14 cellular contexts compared by ENCODE assay signal in the genomic region with DNA sequence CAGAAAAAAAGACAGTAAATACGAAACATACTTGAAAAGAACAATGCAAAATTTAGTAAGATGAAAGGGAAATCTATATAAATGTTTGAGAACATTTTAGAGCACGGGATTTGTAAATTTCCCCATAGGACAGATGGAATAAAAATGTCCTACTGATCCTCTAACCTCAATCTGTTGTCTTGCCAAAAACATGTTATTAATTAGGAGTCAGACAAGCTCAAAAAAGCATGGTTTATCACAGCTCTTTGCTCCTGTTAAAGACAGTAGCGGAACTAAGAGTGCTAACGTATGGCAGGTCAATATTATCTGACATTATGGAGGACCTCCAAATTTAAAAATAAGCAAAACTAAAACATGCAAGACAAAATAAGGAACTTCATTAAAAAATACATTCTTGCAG. TPM values are rescaled to one million over a fixed set of nuclear protein-coding genes. Genes with fewer than 3 reads are reported as not detected.
A peak's percentile ranks its signal among the peaks of the same experiment; 100 is the strongest.
DNase-seq lines count a peak whose midpoint lies in the region; ATAC-seq and TF ChIP-seq lines count a peak whose summit lies in the region.
"Had no signal": no experiment of that assay in that cellular context is flagged by ENCODE, and none has a peak within 500 bp of the region (broad histone marks: within the 10 kb centered on the region; RNA-seq: fewer than 3 reads in every experiment).

No MANE protein-coding gene starts in this region.

- H3K79me2 ChIP-seq in H9 (ENCODE audit: insufficient read depth, low read length), result no peaks in the 10 kb centered on the region

- H3K4me1 Mint-ChIP-seq in CD4-positive, alpha-beta T cell (ENCODE audit: low read depth), result no peaks in the 10 kb centered on the region
- H3K4me1 Mint-ChIP-seq in H9 (peaks cover 16 to 19% of the 10 kb centered on the region in 2 experiments), chondrocyte (ENCODE audit: low read depth) (peaks cover 60% of the 10 kb centered on the region)

- POLR2A ChIA-PET in CD4-positive, alpha-beta T cell (lab: Charles Lee), result no interaction called here

- H3K4me1 ChIP-seq in H9 (ENCODE audit: insufficient read depth, low read length) (no peaks in the 10 kb centered on the region), neutrophil (ENCODE audit: control insufficient read depth in 1 of 2, insufficient read depth in 1 of 2, low read depth in 1 of 2, low read length in 1 of 2) (peaks cover 17 to 23% of the 10 kb centered on the region in 2 experiments)

- peaks cover 47% of the 10 kb centered on the region for H3K36me3 ChIP-seq in neutrophil

- no peak for DNase-seq in CD4-positive, alpha-beta T cell
- DNase-seq in H9 (no peak), chondrocyte (ENCODE audit: low spot score) (no peak), NCI-H128 (lab: John Stamatoyannopoulos, UW; ENCODE audit: unreplicated experiment) (no peak)
- DNase-seq in central memory CD4-positive, alpha-beta T cell, result no peak
- DNase-seq: MG63, NCI-H1105, NCI-H187, NCI-H446 treated with DMSO at 0.1 percent for 48 hours, NCI-H774, PC-9 had no signal

- no peaks in the 10 kb centered on the region for H3K79me1 ChIP-seq in H9 (ENCODE audit: insufficient read depth, low read depth, low read length, poor library complexity, severe bottlenecking)

- ATAC-seq in CD4-positive, alpha-beta T cell (ENCODE audit: poor library complexity), result no peak
- no peak for ATAC-seq in HG03469 (IDR thresholded peaks at IDR 0.05; ENCODE audit: unreplicated experiment)
- ATAC-seq in GM21381 (IDR thresholded peaks at IDR 0.05; ENCODE audit: unreplicated experiment), result no peak

- no CpG with 5 or more reads among the region's 4 CpGs for WGBS in H9 (ENCODE audit: extremely low coverage, insufficient read length, low lambda C conversion rate)

- H3K56ac ChIP-seq in H9 (ENCODE audit: insufficient read length, low read depth, low read length), result no peak overlapping the region

- H3K27me3 Mint-ChIP-seq in CD4-positive, alpha-beta T cell, result no peaks in the 10 kb centered on the region
- H3K27me3 Mint-ChIP-seq in H9 (ENCODE audit: low read depth) (no peaks in the 10 kb centered on the region), chondrocyte (ENCODE audit: low read depth) (no peaks in the 10 kb centered on the region)

- CTCF ChIA-PET in CD4-positive, alpha-beta T cell (lab: Charles Lee), result no interaction called here

- no peak overlapping the region for H4K8ac ChIP-seq in H9 (replicated peaks; ENCODE audit: insufficient read length, low read depth, low read length)

- H3K23me2 ChIP-seq in H9 (ENCODE audit: insufficient read length, low read depth, low read length, poor library complexity, severe bottlenecking), result no peaks in the 10 kb centered on the region

- H2AK5ac ChIP-seq in H9 (ENCODE audit: insufficient read length, low read length), result no peak overlapping the region

- H3K9ac ChIP-seq in H9 (ENCODE audit: extremely low read depth, insufficient read length, low read length), result no peak overlapping the region

- H3K4me2 ChIP-seq in H9 (ENCODE audit: insufficient read depth, insufficient read length, low read length), result no peak overlapping the region
- H3K4me2 ChIP-seq: PC-9 had no signal

- no peak overlapping the region for H3T11ph ChIP-seq in H9 (ENCODE audit: low read length)

- no peak for TF ChIP-seq CTCF in CD4-positive, alpha-beta T cell (IDR thresholded peaks at IDR 0.05)
- no peak for TF ChIP-seq CTCF in H9 (conservative IDR thresholded peaks at IDR 0.05)
- TF ChIP-seq CTCF in chondrocyte (IDR thresholded peaks at IDR 0.05), result no peak
- TF ChIP-seq CTCF in neutrophil (IDR thresholded peaks at IDR 0.05), result no peak

- no peak overlapping the region for H4K5ac ChIP-seq in H9 (ENCODE audit: insufficient read length, low read depth, low read length)

- intact Hi-C loops in CD4-positive, alpha-beta T cell (cut with DNase I, micrococcal nuclease), result no loop called here

- no peak overlapping the region for H2BK12ac ChIP-seq in H9 (ENCODE audit: insufficient read length, low read depth, low read length)

- H3K4me3 ChIP-seq in neutrophil (ENCODE audit: low read depth in 1 of 2, low read length in 1 of 2), result no peak overlapping the region
- H3K4me3 ChIP-seq: MG63, PC-9 had no signal

- H3K9me3 Mint-ChIP-seq in CD4-positive, alpha-beta T cell, result no peaks in the 10 kb centered on the region
- no peaks in the 10 kb centered on the region for H3K9me3 Mint-ChIP-seq in H9
- H3K9me3 Mint-ChIP-seq in chondrocyte (ENCODE audit: low read depth), result no peaks in the 10 kb centered on the region

- no peak overlapping the region for H2BK5ac ChIP-seq in H9 (ENCODE audit: insufficient read length, low read length)

- no peak overlapping the region for H2BK15ac ChIP-seq in H9 (ENCODE audit: low read depth, low read length)

- H3K27ac ChIP-seq in CD4-positive, alpha-beta T cell (ENCODE audit: low read depth, low read length), result no peak overlapping the region
- H3K27ac ChIP-seq in H9 (ENCODE audit: insufficient read length, low read depth, low read length) (no peak overlapping the region), neutrophil (peak overlapping the region; percentile 45)
- H3K27ac ChIP-seq: PC-9 had no signal

- H2BK20ac ChIP-seq in H9 (ENCODE audit: low read depth, low read length, poor library complexity, severe bottlenecking), result no peak overlapping the region

- peak overlapping the region; percentile 7 for H3K27ac Mint-ChIP-seq in CD4-positive, alpha-beta T cell
- peak overlapping the region in 2 of 3 experiments; percentile 25 to 45; a peak in 2 of 7 replicates for H3K27ac Mint-ChIP-seq in H9
- peak overlapping the region; percentile 67 for H3K27ac Mint-ChIP-seq in chondrocyte (ENCODE audit: unreplicated experiment)

- no peak overlapping the region for H2BK120ac ChIP-seq in H9 (ENCODE audit: low read depth, low read length, poor library complexity, severe bottlenecking)

- no peak overlapping the region for H3K18ac ChIP-seq in H9 (ENCODE audit: insufficient read length, low read depth, low read length)

- no peak overlapping the region for H3K14ac ChIP-seq in H9 (ENCODE audit: insufficient read depth, low read length)

- no peaks in the 10 kb centered on the region for H3K9me3 ChIP-seq in CD4-positive, alpha-beta T cell (ENCODE audit: control insufficient read depth, low read length)
- H3K9me3 ChIP-seq in H9 (ENCODE audit: control insufficient read depth, low read depth, low read length), result no peaks in the 10 kb centered on the region
- no peaks in the 10 kb centered on the region for H3K9me3 ChIP-seq in neutrophil
- H3K9me3 ChIP-seq: MG63 had no signal

- H4K20me1 ChIP-seq in H9 (ENCODE audit: control insufficient read depth, insufficient read depth, insufficient read length), result no peaks in the 10 kb centered on the region

- peaks cover 87% of the 10 kb centered on the region for H3K36me3 Mint-ChIP-seq in CD4-positive, alpha-beta T cell (ENCODE audit: low read depth)
- H3K36me3 Mint-ChIP-seq in H9 (ENCODE audit: insufficient read depth in 1 of 3, low read depth in 3 of 3), result peaks cover 6 to 32% (median 28%) of the 10 kb centered on the region in 3 experiments; a peak in 6 of 7 replicates
- peaks cover 22% of the 10 kb centered on the region for H3K36me3 Mint-ChIP-seq in chondrocyte (ENCODE audit: low read depth)

- no peak overlapping the region for H3K4me3 Mint-ChIP-seq in CD4-positive, alpha-beta T cell
- H3K4me3 Mint-ChIP-seq in H9, result no peak overlapping the region
- no peak overlapping the region for H3K4me3 Mint-ChIP-seq in chondrocyte (ENCODE audit: unreplicated experiment)

- H3K23ac ChIP-seq in H9 (ENCODE audit: insufficient read length, low read depth, low read length), result no peak overlapping the region

- H3K27me3 ChIP-seq in CD4-positive, alpha-beta T cell (ENCODE audit: control insufficient read depth, insufficient read depth, low read length), result no peaks in the 10 kb centered on the region
- H3K27me3 ChIP-seq in H9 (ENCODE audit: insufficient read depth, low read length), result no peaks in the 10 kb centered on the region
- H3K27me3 ChIP-seq in neutrophil, result no peaks in the 10 kb centered on the region
- H3K27me3 ChIP-seq: MG63 had no signal

- no peak overlapping the region for H4K91ac ChIP-seq in H9 (ENCODE audit: insufficient read length, low read depth, low read length)

- no peak overlapping the region for H3K4ac ChIP-seq in H9 (ENCODE audit: low read depth, low read length)

- no peak overlapping the region for H2AFZ ChIP-seq in H9 (ENCODE audit: low read length)
- H2AFZ ChIP-seq: PC-9 had no signal

RNA-seq across cellular contexts. Expression of a gene that starts 12.9 kb away (rescaled TPM):
- 10 to 100 TPM; 39.5 to 43.5 TPM for total RNA-seq in CD4-positive, alpha-beta T cell
- 71.0 and 79.2 TPM in 2 replicates for total RNA-seq in H9 (2021)
- total RNA-seq in chondrocyte, result 29.9 to 36.8 TPM (median 33.1 TPM) in 3 replicates

RNA-seq across cellular contexts. Expression of a gene that starts 33.8 kb away (rescaled TPM):
- 10 to 100 TPM; 34.5 to 42.8 TPM for total RNA-seq in CD4-positive, alpha-beta T cell
- total RNA-seq in H9 (2021) (19.1 and 23.5 TPM in 2 replicates), chondrocyte (13.6 to 17.6 TPM (median 13.7 TPM) in 3 replicates)

RNA-seq across cellular contexts. Expression of a gene that starts 34.7 kb away (rescaled TPM):
- total RNA-seq in CD4-positive, alpha-beta T cell, result 10 to 100 TPM; 55.9 TPM
- total RNA-seq in H9 (2021) (99.3 and 108 TPM in 2 replicates), chondrocyte (131 to 141 TPM (median 140 TPM) in 3 replicates)

Comparison
In these comparisons a context has a peak if more than half of its experiments do, and no peak if none do; other contexts are left out.
1. H3K27ac Mint-ChIP-seq: peak in every context shown above with its lines; median percentile 67 in chondrocyte; 35 in H9; 7 in CD4-positive, alpha-beta T cell.